15 cellular contexts compared by ENCODE assay signal in genomic region chr7:69684955-69685631, GRCh38.
DNase-seq lines count a peak whose midpoint lies in the region; ATAC-seq lines count a peak whose summit lies in the region.
"Had no signal": no experiment of that assay in that cellular context is flagged by ENCODE, and none has a peak within 500 bp of the region (broad histone marks: within the 10 kb centered on the region; RNA-seq: fewer than 3 reads in every experiment).

No MANE protein-coding gene starts in this region.

- no peak overlapping the region for H2BK120ac ChIP-seq in mesenchymal stem cell (ENCODE audit: low read depth, low read length)

- H3K14ac ChIP-seq in mesenchymal stem cell (ENCODE audit: low read length in 2 of 2), result no peak overlapping the region

- no peak overlapping the region for H2BK15ac ChIP-seq in mesenchymal stem cell (ENCODE audit: low read depth, poor library complexity, severe bottlenecking)

- no peak overlapping the region for H4K8ac ChIP-seq in mesenchymal stem cell (ENCODE audit: low read length)

- H4K20me1 ChIP-seq in BLaER1 treated with 17β-estradiol and CSF1 and Interleukin-3, amounts not matched to agents 10 nM and 100 nM, result peaks cover 0 to 45% (median 12%) of the 10 kb centered on the region in 11 experiments; a peak in 9 of 22 replicates

- no peak overlapping the region for H2AK5ac ChIP-seq in mesenchymal stem cell (ENCODE audit: low read length, severe bottlenecking)

- no peak overlapping the region for H3K4me3 ChIP-seq in BLaER1 treated with 17β-estradiol and CSF1 and Interleukin-3, amounts not matched to agents 10 nM and 100 nM
- H3K4me3 ChIP-seq in mesenchymal stem cell (ENCODE audit: insufficient read depth in 1 of 2, low read depth in 1 of 2, low read length in 2 of 2), result no peak overlapping the region
- H3K4me3 ChIP-seq: vagina had no signal

- DNase-seq in SKM-1 (lab: John Stamatoyannopoulos, UW; ENCODE audit: unreplicated experiment), result peak; percentile 24
- DNase-seq in mesenchymal stem cell, result no peak
- DNase-seq in NCI-H1417 (lab: John Stamatoyannopoulos, UW), result no peak
- DNase-seq in SK-N-DZ (ENCODE audit: low spot score), result no peak
- DNase-seq: activated CD4-positive, alpha-beta T cell treated with anti-CD3 and anti-CD28 coated beads, Interleukin-2, amount 50 U/mL, for 4 hours; activated T-cell treated with anti-CD3 and anti-CD28 coated beads, Interleukin-2, amount 50 U/mL, for 72 hours; HCEC 1CT; islet precursor cell; NCI-H345; stimulated activated CD8-positive, alpha-beta memory T cell treated with anti-CD3 and anti-CD28 coated beads, Interleukin-4, amount 100 ng/mL, for 48 hours had no signal

- no peak overlapping the region for H2BK12ac ChIP-seq in mesenchymal stem cell (ENCODE audit: low read length in 2 of 2)

- H3K27me3 ChIP-seq in BLaER1 treated with 17β-estradiol and CSF1 and Interleukin-3, amounts not matched to agents 10 nM and 100 nM, result no peaks in the 10 kb centered on the region
- H3K27me3 ChIP-seq in mesenchymal stem cell (ENCODE audit: control insufficient read depth in 1 of 2, insufficient read depth in 1 of 2, low read length in 2 of 2), result no peaks in the 10 kb centered on the region
- H3K27me3 ChIP-seq: vagina had no signal

- no peak overlapping the region for H2BK5ac ChIP-seq in mesenchymal stem cell (ENCODE audit: low read depth, low read length, poor library complexity, severe bottlenecking)

- ATAC-seq in GM19463 (IDR thresholded peaks at IDR 0.05; ENCODE audit: unreplicated experiment) (peak; percentile 49), GM19452 (IDR thresholded peaks at IDR 0.05; ENCODE audit: unreplicated experiment) (no peak), HG03045 (IDR thresholded peaks at IDR 0.05; ENCODE audit: unreplicated experiment) (no peak)
- ATAC-seq: activated T-cell treated with anti-CD3 and anti-CD28 coated beads, Interleukin-2, amount 50 U/mL, for 72 hours had no signal

- H3K4ac ChIP-seq in mesenchymal stem cell (ENCODE audit: low read depth in 1 of 2, low read length in 2 of 2), result no peak overlapping the region

- 86% methylated on average over 2 of the region's 3 CpGs for WGBS in mesenchymal stem cell

- peaks cover under 1 to 30% (median 19%) of the 10 kb centered on the region in 11 experiments; a peak in 20 of 22 replicates for H3K9me3 ChIP-seq in BLaER1 treated with 17β-estradiol and CSF1 and Interleukin-3, amounts not matched to agents 10 nM and 100 nM (replicated peaks in 1 of 11)
- H3K9me3 ChIP-seq in mesenchymal stem cell (ENCODE audit: control insufficient read depth, low read length), result no peaks in the 10 kb centered on the region
- H3K9me3 ChIP-seq: vagina had no signal

- H3K27ac ChIP-seq in BLaER1 treated with 17β-estradiol and CSF1 and Interleukin-3, amounts not matched to agents 10 nM and 100 nM, result no peak overlapping the region; a peak in 1 of 22 replicates
- H3K27ac ChIP-seq in mesenchymal stem cell (ENCODE audit: low read length, poor library complexity, severe bottlenecking), result no peak overlapping the region
- H3K27ac ChIP-seq: vagina had no signal

- H3K36me3 ChIP-seq in BLaER1 treated with 17β-estradiol and CSF1 and Interleukin-3, amounts not matched to agents 10 nM and 100 nM, result peaks cover 0 to 18% (median 8%) of the 10 kb centered on the region in 11 experiments; a peak in 17 of 22 replicates
- no peaks in the 10 kb centered on the region for H3K36me3 ChIP-seq in mesenchymal stem cell (ENCODE audit: control insufficient read depth in 1 of 2, insufficient read depth in 2 of 2, low read depth in 1 of 2, low read length in 2 of 2)
- H3K36me3 ChIP-seq: vagina had no signal

- peaks cover 15 to 22% (median 20%) of the 10 kb centered on the region in 10 experiments for H3K4me1 ChIP-seq in BLaER1 treated with 17β-estradiol and CSF1 and Interleukin-3, amounts not matched to agents 10 nM and 100 nM
- no peaks in the 10 kb centered on the region for H3K4me1 ChIP-seq in mesenchymal stem cell (ENCODE audit: control insufficient read depth, insufficient read depth, low read depth, low read length)
- H3K4me1 ChIP-seq: vagina had no signal

- peaks cover 24% of the 10 kb centered on the region for H3K79me1 ChIP-seq in mesenchymal stem cell (replicated peaks; ENCODE audit: low read length, poor library complexity, severe bottlenecking)

- H4K91ac ChIP-seq in mesenchymal stem cell (ENCODE audit: low read length), result no peak overlapping the region

- no peak overlapping the region; a peak in 1 of 22 replicates for H3K9ac ChIP-seq in BLaER1 treated with 17β-estradiol and CSF1 and Interleukin-3, amounts not matched to agents 10 nM and 100 nM
- H3K9ac ChIP-seq in mesenchymal stem cell (ENCODE audit: low read length), result peak overlapping the region; percentile 68

- H3K23ac ChIP-seq in mesenchymal stem cell (ENCODE audit: low read length in 2 of 2), result no peak overlapping the region

- H2AFZ ChIP-seq in mesenchymal stem cell (ENCODE audit: low read depth, low read length), result no peak overlapping the region

- H3K4me2 ChIP-seq in BLaER1 treated with 17β-estradiol and CSF1 and Interleukin-3, amounts not matched to agents 10 nM and 100 nM, result peak overlapping the region; percentile 19 to 56 (median 36); a peak in 21 of 22 replicates
- H3K4me2 ChIP-seq in mesenchymal stem cell (ENCODE audit: low read length, poor library complexity, severe bottlenecking), result no peak overlapping the region

- H3K18ac ChIP-seq in mesenchymal stem cell (ENCODE audit: low read depth in 1 of 2, low read length in 2 of 2), result no peak overlapping the region
